Comparison of ENCODE assay signal across 13 cellular contexts in the genomic region with DNA sequence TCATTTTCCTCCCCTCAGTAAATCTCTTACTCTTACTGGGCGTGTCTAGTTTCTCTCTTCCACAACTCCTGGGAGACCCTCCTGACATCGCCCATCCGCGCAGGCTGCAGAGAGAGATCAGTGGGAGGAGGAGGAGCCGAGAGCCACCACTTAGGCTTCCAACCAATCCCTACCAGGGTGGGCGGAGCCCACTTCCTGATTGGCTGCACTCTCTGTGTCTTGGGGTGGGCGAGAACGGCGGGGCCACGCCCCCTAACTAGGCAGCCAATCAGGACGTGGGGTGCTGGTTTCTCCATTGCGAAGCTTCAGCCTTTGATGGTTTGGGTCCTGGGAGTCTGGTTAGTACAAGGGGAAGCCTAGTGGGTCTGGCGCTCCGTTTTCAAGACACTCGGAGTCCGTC.
DNase-seq lines count a peak whose midpoint lies in the region; ATAC-seq and TF ChIP-seq lines count a peak whose summit lies in the region.
"Had no signal": no experiment of that assay in that cellular context is flagged by ENCODE, and none has a peak within 500 bp of the region (broad histone marks: within the 10 kb centered on the region; RNA-seq: fewer than 3 reads in every experiment).

TSS of gene PMIS2 (plus strand) at position 330 of the 400 bp plus-strand sequence. CDS start 87 bp downstream, outside the sequence.

- no peak for TF ChIP-seq CTCF in NB4 (IDR thresholded peaks at IDR 0.05; ENCODE audit: low read depth, low read length)

- peaks cover 39 to 54% of the 10 kb centered on the region in 2 donors for H3K27me3 Mint-ChIP-seq in stimulated activated naive B cell treated with anti-CD40 and anti-IgM and Interleukin-4, amounts not matched to agents 10 μg/mL and 1 μg/mL and 100 μg/mL, for 72 hours

- no peak within 1 kb of the TSS for H3K4me3 Mint-ChIP-seq in stimulated activated naive B cell treated with anti-CD40 and anti-IgM and Interleukin-4, amounts not matched to agents 10 μg/mL and 1 μg/mL and 100 μg/mL, for 72 hours
- H3K4me3 Mint-ChIP-seq: effector memory CD8-positive, alpha-beta T cell had no signal

- no peaks in the 10 kb centered on the region for H3K36me3 Mint-ChIP-seq in stimulated activated naive B cell treated with anti-CD40 and anti-IgM and Interleukin-4, amounts not matched to agents 10 μg/mL and 1 μg/mL and 100 μg/mL, for 72 hours

- no peak for TF ChIP-seq POLR2A in NB4 (IDR thresholded peaks at IDR 0.05; ENCODE audit: extremely low read depth, insufficient read length)

- H3K4me3 ChIP-seq in NB4 (ENCODE audit: low read depth, low read length) = no peak within 1 kb of the TSS
- H3K4me3 ChIP-seq: suprapubic skin had no signal

- H3K27ac Mint-ChIP-seq in stimulated activated naive B cell treated with anti-CD40 and anti-IgM and Interleukin-4, amounts not matched to agents 10 μg/mL and 1 μg/mL and 100 μg/mL, for 72 hours = no peak within 1 kb of the TSS

- H3K4me1 Mint-ChIP-seq in stimulated activated naive B cell treated with anti-CD40 and anti-IgM and Interleukin-4, amounts not matched to agents 10 μg/mL and 1 μg/mL and 100 μg/mL, for 72 hours = no peaks in the 10 kb centered on the region

- H3K9me3 Mint-ChIP-seq in stimulated activated naive B cell treated with anti-CD40 and anti-IgM and Interleukin-4, amounts not matched to agents 10 μg/mL and 1 μg/mL and 100 μg/mL, for 72 hours = peaks cover 0 to 2% of the 10 kb centered on the region in 2 donors
- H3K9me3 Mint-ChIP-seq: effector memory CD8-positive, alpha-beta T cell had no signal

- ATAC-seq in stimulated activated naive B cell treated with anti-CD40 and anti-IgM and Interleukin-4, amounts not matched to agents 10 μg/mL and 1 μg/mL and 100 μg/mL, for 72 hours (replicated peaks) = peak; percentile 34 to 46
- ATAC-seq in HG03442 (IDR thresholded peaks at IDR 0.05; ENCODE audit: unreplicated experiment) = no peak
- ATAC-seq: effector memory CD8-positive, alpha-beta T cell; PC-3 had no signal

- DNase-seq in activated effector memory CD4-positive, alpha-beta T cell treated with anti-CD3 and anti-CD28 coated beads, Interleukin-2, amount 50 U/mL, for 16 hours = peak; percentile 66
- no peak for DNase-seq in activated effector memory CD4-positive, alpha-beta T cell treated with Interleukin-2 at 50 U/mL for 16 hours
- DNase-seq in NB4 (ENCODE audit: low read depth) (peak; percentile 19), NOMO-1 treated with DMSO at 0.1 percent for 48 hours (lab: John Stamatoyannopoulos, UW; ENCODE audit: unreplicated experiment) (no peak), NCI-H1417 treated with DMSO at 0.1 percent for 48 hours (lab: John Stamatoyannopoulos, UW) (no peak)
- DNase-seq in effector CD8-positive, alpha-beta T cell (lab: John Stamatoyannopoulos, UW) = peak; percentile 9
- no peak for DNase-seq in stimulated activated naive B cell treated with anti-CD40 and anti-IgM and Interleukin-4, amounts not matched to agents 10 μg/mL and 1 μg/mL and 100 μg/mL, for 72 hours
- DNase-seq: effector memory CD8-positive, alpha-beta T cell; mammary epithelial cell; NCI-H1105 treated with DMSO at 0.1 percent for 48 hours; PC-3 had no signal

Comparison
In these comparisons a context has a peak if more than half of its experiments do, and no peak if none do; other contexts are left out.
1. DNase-seq: peak in activated effector memory CD4-positive, alpha-beta T cell treated with anti-CD3 and anti-CD28 coated beads, Interleukin-2, amount 50 U/mL, for 16 hours (single experiment), NB4 (single experiment) and effector CD8-positive, alpha-beta T cell (single experiment); none in activated effector memory CD4-positive, alpha-beta T cell treated with Interleukin-2 at 50 U/mL for 16 hours (single experiment), stimulated activated naive B cell treated with anti-CD40 and anti-IgM and Interleukin-4, amounts not matched to agents 10 μg/mL and 1 μg/mL and 100 μg/mL, for 72 hours (single experiment), NOMO-1 treated with DMSO at 0.1 percent for 48 hours (single experiment) and NCI-H1417 treated with DMSO at 0.1 percent for 48 hours (single experiment).